34 cellular contexts compared by ENCODE assay signal in the genomic region with DNA sequence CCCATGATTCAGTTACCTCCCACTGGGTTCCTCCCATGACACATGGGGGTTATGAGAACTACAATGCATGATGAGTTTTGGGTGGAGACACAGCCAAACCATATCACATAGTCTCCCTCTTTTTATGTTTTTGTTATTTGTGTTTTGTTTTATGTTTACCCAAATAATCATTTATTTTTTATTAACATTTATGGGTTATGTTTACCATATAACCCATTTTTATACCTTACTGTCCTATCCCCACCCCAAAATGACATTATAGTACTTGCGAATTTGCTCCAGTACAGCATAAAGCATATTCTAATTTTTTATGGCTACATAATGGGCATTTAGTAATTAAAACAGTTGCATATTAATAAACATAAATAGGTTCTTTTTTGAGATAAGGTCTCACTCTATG.
"Had no signal": no experiment of that assay in that cellular context is flagged by ENCODE, and none has a peak within 500 bp of the region (broad histone marks: within the 10 kb centered on the region; RNA-seq: fewer than 3 reads in every experiment).

No MANE protein-coding gene starts in this region.

- H3K27me3 ChIP-seq: adrenal gland, ascending aorta, body of pancreas, brain microvascular endothelial cell, breast epithelium, cardiac muscle cell had no signal

- H3K9me3 ChIP-seq: body of pancreas had no signal

- FAIRE-seq: astrocyte, bronchial epithelial cell had no signal

- H3K27ac ChIP-seq: adrenal gland, ascending aorta, body of pancreas, brain microvascular endothelial cell, breast epithelium, cardiac muscle cell had no signal

- H3K36me3 ChIP-seq: breast epithelium had no signal

- ATAC-seq: activated naive CD4-positive, alpha-beta T cell treated with anti-CD3 and anti-CD28 coated beads, Interleukin-2, amount 50 U/mL, for 72 hours; activated naive CD8-positive, alpha-beta T cell treated with anti-CD3 and anti-CD28 coated beads, Interleukin-2, amount 50 U/mL, for 24 hours; activated T-cell treated with anti-CD3 and anti-CD28 coated beads, Interleukin-2, amount 50 U/mL, for 4 hours; activated T-cell treated with anti-CD3 and anti-CD28 coated beads, Interleukin-2, amount 50 U/mL, for 72 hours; activated T-helper 17 cell treated with anti-CD3 and anti-CD28 coated beads, Interleukin-2, amount 50 U/mL, for 72 hours; body of pancreas had no signal

- DNase-seq: activated effector memory CD4-positive, alpha-beta T cell treated with anti-CD3 and anti-CD28 coated beads, Interleukin-2, amount 50 U/mL, for 16 hours; activated effector memory CD4-positive, alpha-beta T cell treated with Interleukin-2 at 50 U/mL for 16 hours; activated gamma-delta T cell; activated gamma-delta T cell treated with Interleukin-2 at 50 U/mL for 16 hours; activated naive CD4-positive, alpha-beta T cell; activated naive CD4-positive, alpha-beta T cell treated with anti-CD3 and anti-CD28 coated beads for 36 hours; activated naive CD4-positive, alpha-beta T cell treated with anti-CD3 and anti-CD28 coated beads, Interleukin-2, amount 10 ng/mL, durations not matched to agents 7 days and 5 days; activated naive CD4-positive, alpha-beta T cell treated with anti-CD3 and anti-CD28 coated beads, Interleukin-2, amount 50 U/mL, for 16 hours; activated naive CD4-positive, alpha-beta T cell treated with Interleukin-2 at 50 U/mL for 16 hours; activated naive CD8-positive, alpha-beta T cell treated with anti-CD3 and anti-CD28 coated beads for 36 hours; activated naive CD8-positive, alpha-beta T cell treated with anti-CD3 and anti-CD28 coated beads, Interleukin-2, amount 10 ng/mL, durations not matched to agents 7 days and 5 days; activated naive CD8-positive, alpha-beta T cell treated with anti-CD3 and anti-CD28 coated beads, Interleukin-2, amount 50 U/mL, for 24 hours; activated T-cell treated with anti-CD3 and anti-CD28 coated beads, Interleukin-2, amount 50 U/mL, for 1 hour; activated T-cell treated with anti-CD3 and anti-CD28 coated beads, Interleukin-2, amount 50 U/mL, for 24 hours; activated T-cell treated with anti-CD3 and anti-CD28 coated beads, Interleukin-2, amount 50 U/mL, for 4 hours; activated T-cell treated with anti-CD3 and anti-CD28 coated beads, Interleukin-2, amount 50 U/mL, for 48 hours; activated T-cell treated with anti-CD3 and anti-CD28 coated beads, Interleukin-2, amount 50 U/mL, for 72 hours; adrenal gland; amniotic stem cell; amygdala; anterior cingulate cortex; aorta; body of pancreas; brain microvascular endothelial cell; caudate nucleus; central memory CD4-positive, alpha-beta T cell; cerebellar nuclear complex had no signal

- H3K4me3 ChIP-seq: adrenal gland, ascending aorta, body of pancreas, breast epithelium, cardiac muscle cell had no signal

- H3K4me1 ChIP-seq: adrenal gland, ascending aorta, body of pancreas, breast epithelium had no signal
